In the genomic region with DNA sequence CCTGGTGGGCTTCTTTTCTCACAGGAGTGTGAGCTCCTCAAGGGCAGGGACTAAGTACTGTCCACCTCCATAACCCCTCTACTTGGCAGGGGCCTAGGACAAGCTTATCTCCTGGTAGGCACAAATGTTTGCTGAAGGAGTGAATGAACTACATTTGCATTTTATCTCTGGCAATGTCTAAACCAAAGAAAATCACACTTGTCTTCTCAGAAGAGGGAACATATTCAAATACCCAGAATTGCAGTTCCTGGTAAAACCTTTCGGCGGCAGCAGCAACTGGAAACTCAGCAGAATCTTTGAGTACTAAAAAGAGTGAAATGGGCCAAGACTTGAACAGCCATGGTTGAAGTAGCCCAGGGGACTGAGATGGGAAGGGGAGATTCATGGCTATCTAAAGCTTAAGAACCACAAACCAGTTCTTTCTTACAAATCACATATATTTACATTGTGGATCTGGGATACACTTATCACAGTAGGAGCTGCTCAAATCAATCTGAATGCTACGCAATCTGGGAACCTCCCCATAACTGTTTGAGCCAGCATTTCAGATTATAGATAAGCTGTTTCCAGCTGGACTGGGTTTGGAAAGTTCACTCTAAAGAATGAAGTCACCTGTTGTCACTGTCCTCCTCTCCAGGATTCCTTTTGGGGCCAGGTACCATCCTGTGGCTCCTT, we compare ENCODE assay signal across 9 cellular contexts. TPM values are rescaled to one million over a fixed set of nuclear protein-coding genes. Genes with fewer than 3 reads are reported as not detected.
DNase-seq lines count a peak whose midpoint lies in the region; ATAC-seq and TF ChIP-seq lines count a peak whose summit lies in the region.
"Had no signal": no experiment of that assay in that cellular context is flagged by ENCODE, and none has a peak within 500 bp of the region (broad histone marks: within the 10 kb centered on the region; RNA-seq: fewer than 3 reads in every experiment).

No MANE protein-coding gene starts in this region.

- no peaks in the 10 kb centered on the region for H3K9me3 Mint-ChIP-seq in activated CD4-positive, alpha-beta T cell treated with anti-CD3 and anti-CD28 coated beads for 36 hours (ENCODE audit: low read depth)
- H3K9me3 Mint-ChIP-seq in T-helper 2 cell treated with Interferon-gamma antibody and Interleukin-4, amounts not matched to agents 5 μg/mL and 100 μg/mL, for 36 hours = no peaks in the 10 kb centered on the region
- no peaks in the 10 kb centered on the region for H3K9me3 Mint-ChIP-seq in endodermal cell

- DNase-seq in activated CD4-positive, alpha-beta T cell treated with anti-CD3 and anti-CD28 coated beads for 36 hours = peak; percentile 64
- DNase-seq in activated CD4-positive, alpha-beta T cell treated with anti-CD3 and anti-CD28 coated beads for 1 hour = no peak
- peak; percentile 49 for DNase-seq in T-helper 2 cell treated with Interferon-gamma antibody and Interleukin-4, amounts not matched to agents 5 μg/mL and 100 μg/mL, for 36 hours (ENCODE audit: low spot score)
- DNase-seq in endodermal cell (peak; percentile 77), NCI-H187 treated with DMSO at 0.1 percent for 48 hours (lab: John Stamatoyannopoulos, UW) (no peak)
- DNase-seq in stimulated activated naive CD8-positive, alpha-beta T cell treated with anti-CD3 and anti-CD28 coated beads, Interleukin-15, Interleukin-2, amounts not matched to agents 100 U/mL and 50 U/mL, for 24 hours = peak; percentile 26
- DNase-seq: left cardiac atrium had no signal

- WGBS in endodermal cell (ENCODE audit: insufficient coverage in 1 of 2, insufficient read length in 1 of 2), 2 experiments = 86 to 90% methylated on average over 2 to 3 of the region's 3 CpGs

- H3K36me3 Mint-ChIP-seq in activated CD4-positive, alpha-beta T cell treated with anti-CD3 and anti-CD28 coated beads for 36 hours (ENCODE audit: low read depth) = peaks cover 55% of the 10 kb centered on the region
- H3K36me3 Mint-ChIP-seq in T-helper 2 cell treated with Interferon-gamma antibody and Interleukin-4, amounts not matched to agents 5 μg/mL and 100 μg/mL, for 36 hours (ENCODE audit: low read depth) = peaks cover 53% of the 10 kb centered on the region
- peaks cover 46% of the 10 kb centered on the region for H3K36me3 Mint-ChIP-seq in endodermal cell (ENCODE audit: low read depth)

- H3K4me3 Mint-ChIP-seq in activated CD4-positive, alpha-beta T cell treated with anti-CD3 and anti-CD28 coated beads for 36 hours = no peak overlapping the region
- peak overlapping the region; percentile 79 for H3K4me3 Mint-ChIP-seq in T-helper 2 cell treated with Interferon-gamma antibody and Interleukin-4, amounts not matched to agents 5 μg/mL and 100 μg/mL, for 36 hours
- H3K4me3 Mint-ChIP-seq in endodermal cell = no peak overlapping the region

- peak; percentile 75 for ATAC-seq in activated CD4-positive, alpha-beta T cell treated with anti-CD3 and anti-CD28 coated beads for 36 hours
- ATAC-seq in stimulated activated naive CD8-positive, alpha-beta T cell treated with anti-CD3 and anti-CD28 coated beads, Interleukin-15, Interleukin-2, amounts not matched to agents 100 U/mL and 50 U/mL, for 24 hours = peak; percentile 59
- no peak for ATAC-seq in GM18861 (IDR thresholded peaks at IDR 0.05; ENCODE audit: unreplicated experiment)
- ATAC-seq in GM18511 (IDR thresholded peaks at IDR 0.05; ENCODE audit: unreplicated experiment) = no peak

- peaks cover 57% of the 10 kb centered on the region for H3K36me3 ChIP-seq in endodermal cell (ENCODE audit: control insufficient read depth, insufficient read depth, low read length)

- H3K9ac ChIP-seq in endodermal cell (ENCODE audit: extremely low read depth, low read length, poor library complexity, severe bottlenecking) = no peak overlapping the region

- no peaks in the 10 kb centered on the region for H3K9me3 ChIP-seq in endodermal cell (ENCODE audit: control insufficient read depth, low read length)

- POLR2A ChIA-PET in activated CD4-positive, alpha-beta T cell treated with anti-CD3 and anti-CD28 coated beads for 36 hours (lab: Charles Lee) = no interaction called here

- no peak overlapping the region for H3K27ac ChIP-seq in endodermal cell (ENCODE audit: low read depth, low read length)

- CTCF ChIA-PET in activated CD4-positive, alpha-beta T cell treated with anti-CD3 and anti-CD28 coated beads for 36 hours (lab: Charles Lee) = interaction anchor here (0.7 to 2.2 kb wide), 19 partner anchors 10 to 349 kb away, joined by 3 to 15 read pairs (median 4); a partner anchor contains a TSS

- H3K27me3 Mint-ChIP-seq in activated CD4-positive, alpha-beta T cell treated with anti-CD3 and anti-CD28 coated beads for 36 hours = no peaks in the 10 kb centered on the region
- no peaks in the 10 kb centered on the region for H3K27me3 Mint-ChIP-seq in T-helper 2 cell treated with Interferon-gamma antibody and Interleukin-4, amounts not matched to agents 5 μg/mL and 100 μg/mL, for 36 hours (ENCODE audit: low read depth)
- no peaks in the 10 kb centered on the region for H3K27me3 Mint-ChIP-seq in endodermal cell (ENCODE audit: insufficient read depth)

- intact Hi-C loops in activated CD4-positive, alpha-beta T cell treated with anti-CD3 and anti-CD28 coated beads for 36 hours (cut with DNase I, micrococcal nuclease) = loop anchor here in 1 of 2 experiments (1.0 to 5.0 kb wide), 2 partner anchors 42 to 84 kb away; a partner anchor contains a TSS

- TF ChIP-seq CTCF in endodermal cell (conservative IDR thresholded peaks at IDR 0.05) = peak; percentile 72

- H3K27me3 ChIP-seq in endodermal cell (ENCODE audit: control insufficient read depth, insufficient read depth, low read length, poor library complexity, severe bottlenecking) = no peaks in the 10 kb centered on the region

- H3K4me1 Mint-ChIP-seq in activated CD4-positive, alpha-beta T cell treated with anti-CD3 and anti-CD28 coated beads for 36 hours = peaks cover 25% of the 10 kb centered on the region
- peaks cover 38% of the 10 kb centered on the region for H3K4me1 Mint-ChIP-seq in T-helper 2 cell treated with Interferon-gamma antibody and Interleukin-4, amounts not matched to agents 5 μg/mL and 100 μg/mL, for 36 hours (ENCODE audit: low read depth)
- peaks cover 8% of the 10 kb centered on the region for H3K4me1 Mint-ChIP-seq in endodermal cell

- H3K4me3 ChIP-seq in endodermal cell (ENCODE audit: low read length) = no peak overlapping the region

- H3K27ac Mint-ChIP-seq in activated CD4-positive, alpha-beta T cell treated with anti-CD3 and anti-CD28 coated beads for 36 hours = peak overlapping the region; percentile 85
- peak overlapping the region; percentile 84 for H3K27ac Mint-ChIP-seq in T-helper 2 cell treated with Interferon-gamma antibody and Interleukin-4, amounts not matched to agents 5 μg/mL and 100 μg/mL, for 36 hours
- peak overlapping the region; percentile 22 for H3K27ac Mint-ChIP-seq in endodermal cell

- H3K4me1 ChIP-seq in endodermal cell (ENCODE audit: control insufficient read depth, insufficient read depth, low read length) = peaks cover 6% of the 10 kb centered on the region

RNA-seq across cellular contexts. Expression of a gene that starts 18.7 kb away (rescaled TPM):
- total RNA-seq in activated CD4-positive, alpha-beta T cell treated with anti-CD3 and anti-CD28 coated beads for 36 hours = 10 to 100 TPM; 15.0 to 16.5 TPM
- 10 to 100 TPM; 49.1 to 53.5 TPM for total RNA-seq in endodermal cell
- 30.5 TPM for polyA plus RNA-seq in endodermal cell (2013, experiment 1 of 2)
- polyA plus RNA-seq in endodermal cell (2013, experiment 2 of 2) = 29.3 TPM

RNA-seq across cellular contexts. Expression of a gene that starts 27.7 kb away (rescaled TPM):
- 10 to 100 TPM; 37.4 to 40.3 TPM for total RNA-seq in activated CD4-positive, alpha-beta T cell treated with anti-CD3 and anti-CD28 coated beads for 36 hours
- total RNA-seq in endodermal cell = 10 to 100 TPM; 17.2 to 26.4 TPM
- 20.7 TPM for polyA plus RNA-seq in endodermal cell (2013, experiment 1 of 2)
- 16.8 TPM for polyA plus RNA-seq in endodermal cell (2013, experiment 2 of 2)

RNA-seq across cellular contexts. Expression of a gene that starts 42.2 kb away (rescaled TPM):
- 10 to 100 TPM; 80.3 to 87.5 TPM for total RNA-seq in activated CD4-positive, alpha-beta T cell treated with anti-CD3 and anti-CD28 coated beads for 36 hours
- 10 to 100 TPM; 52.2 to 58.2 TPM for total RNA-seq in endodermal cell
- polyA plus RNA-seq in endodermal cell (2013, experiment 1 of 2) = 38.3 TPM
- 34.4 TPM for polyA plus RNA-seq in endodermal cell (2013, experiment 2 of 2)

RNA-seq across cellular contexts. Expression of a gene that starts 49.9 kb away (rescaled TPM):
- 1 to 10 TPM; 2.2 to 2.4 TPM for total RNA-seq in activated CD4-positive, alpha-beta T cell treated with anti-CD3 and anti-CD28 coated beads for 36 hours
- total RNA-seq in endodermal cell = 10 to 100 TPM; 18.9 to 23.2 TPM
- 13.1 TPM for polyA plus RNA-seq in endodermal cell (2013, experiment 1 of 2)
- 14.2 TPM for polyA plus RNA-seq in endodermal cell (2013, experiment 2 of 2)

Comparison
In these comparisons a context has a peak if more than half of its experiments do, and no peak if none do; other contexts are left out.
1. DNase-seq: peak in activated CD4-positive, alpha-beta T cell treated with anti-CD3 and anti-CD28 coated beads for 36 hours (single experiment), T-helper 2 cell treated with Interferon-gamma antibody and Interleukin-4, amounts not matched to agents 5 μg/mL and 100 μg/mL, for 36 hours (single experiment), endodermal cell (single experiment) and stimulated activated naive CD8-positive, alpha-beta T cell treated with anti-CD3 and anti-CD28 coated beads, Interleukin-15, Interleukin-2, amounts not matched to agents 100 U/mL and 50 U/mL, for 24 hours (single experiment); none in activated CD4-positive, alpha-beta T cell treated with anti-CD3 and anti-CD28 coated beads for 1 hour (single experiment) and NCI-H187 treated with DMSO at 0.1 percent for 48 hours (single experiment).
2. ATAC-seq: peak in activated CD4-positive, alpha-beta T cell treated with anti-CD3 and anti-CD28 coated beads for 36 hours (single experiment) and stimulated activated naive CD8-positive, alpha-beta T cell treated with anti-CD3 and anti-CD28 coated beads, Interleukin-15, Interleukin-2, amounts not matched to agents 100 U/mL and 50 U/mL, for 24 hours (single experiment); none in GM18861 (single experiment) and GM18511 (single experiment).
3. H3K27ac Mint-ChIP-seq: peak in every context shown above with its lines; median percentile 85 in activated CD4-positive, alpha-beta T cell treated with anti-CD3 and anti-CD28 coated beads for 36 hours; 84 in T-helper 2 cell treated with Interferon-gamma antibody and Interleukin-4, amounts not matched to agents 5 μg/mL and 100 μg/mL, for 36 hours; 22 in endodermal cell.